ENCODE assay signal across 28 cellular contexts in the genomic region with DNA sequence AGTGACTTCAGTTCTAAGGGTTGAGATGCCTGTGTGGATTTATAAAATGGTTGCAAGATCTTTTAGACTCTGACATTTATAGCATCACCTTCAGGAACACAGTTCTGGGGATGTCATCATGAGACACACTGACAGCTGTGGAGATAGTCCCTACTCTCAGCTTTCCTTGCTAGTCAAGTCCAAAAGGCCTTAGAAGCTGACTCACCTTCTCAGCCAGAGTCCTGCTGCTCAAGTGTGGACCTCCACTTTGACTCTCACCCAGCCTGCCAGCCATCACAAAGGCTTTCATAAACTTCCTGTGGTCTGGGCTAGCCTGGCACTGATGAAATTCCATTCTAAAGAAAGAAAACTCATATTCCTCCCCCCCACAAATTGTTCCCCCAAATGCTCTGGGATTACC. TPM values are rescaled to one million over a fixed set of nuclear protein-coding genes. Genes with fewer than 3 reads are reported as not detected.
DNase-seq lines count a peak whose midpoint lies in the region; ATAC-seq and TF ChIP-seq lines count a peak whose summit lies in the region.
"Had no signal": no experiment of that assay in that cellular context is flagged by ENCODE, and none has a peak within 500 bp of the region (broad histone marks: within the 10 kb centered on the region; RNA-seq: fewer than 3 reads in every experiment).

No MANE protein-coding gene starts in this region.

- intact Hi-C loops in Right ventricle myocardium superior (cut with DNase I) = no loop called here
- intact Hi-C loops in cardiac septum (cut with DNase I) = no loop called here
- intact Hi-C loops in right cardiac atrium (cut with DNase I) = no loop called here

- H3K27ac ChIP-seq in right cardiac atrium (ENCODE audit: low read length) = peak overlapping the region; percentile 86
- H3K27ac ChIP-seq in smooth muscle cell (ENCODE audit: low read depth) = no peak overlapping the region
- H3K27ac ChIP-seq: 22Rv1, parathyroid adenoma, RWPE1, tibial artery, WERI-Rb-1 had no signal

- no peak overlapping the region for H3K4me3 ChIP-seq in cardiac fibroblast (replicated peaks in 1 of 2; ENCODE audit: low read depth in 2 of 2, low read length in 2 of 2)
- no peak overlapping the region for H3K4me3 ChIP-seq in right cardiac atrium (ENCODE audit: low read length)
- no peak overlapping the region for H3K4me3 ChIP-seq in smooth muscle cell
- H3K4me3 ChIP-seq: tibial artery had no signal

- no peaks in the 10 kb centered on the region for H3K36me3 ChIP-seq in smooth muscle cell (ENCODE audit: low read depth)
- H3K36me3 ChIP-seq: WERI-Rb-1 had no signal

- DNase-seq in Right ventricle myocardium superior (no peak), cardiac septum (ENCODE audit: low spot score) (no peak), cardiac fibroblast (ENCODE audit: low read depth in 2 of 2) (peak; percentile 34 to 36), right cardiac atrium (no peak), NCI-H2196 (lab: John Stamatoyannopoulos, UW; ENCODE audit: unreplicated experiment) (no peak), smooth muscle cell (lab: John Stamatoyannopoulos, UW; ENCODE audit: unreplicated experiment) (no peak), NCI-H526 treated with DMSO at 0.1 percent for 48 hours (lab: John Stamatoyannopoulos, UW) (no peak)
- DNase-seq: activated CD4-positive, alpha-beta T cell treated with anti-CD3 and anti-CD28 coated beads, Interleukin-2, amount 10 ng/mL, durations not matched to agents 24 days and 14 days; activated naive CD4-positive, alpha-beta T cell treated with anti-CD3 and anti-CD28 coated beads for 36 hours; activated T-cell treated with anti-CD3 and anti-CD28 coated beads, Interleukin-2, amount 50 U/mL, for 4 hours; CD8-positive, alpha-beta T cell; DMS 273 treated with DMSO at 0.1 percent for 48 hours; foreskin fibroblast; GDM1; hippocampal formation; Kasumi-1; NCI-H1092; NCI-H187; NCI-H2227 treated with DMSO at 0.1 percent for 48 hours; NCI-H82; stimulated activated naive CD8-positive, alpha-beta T cell treated with anti-CD3 and anti-CD28 coated beads, Interleukin-15, amount 100 ng/mL, for 72 hours; tibial artery; WERI-Rb-1 had no signal

- peak; percentile 15 for ATAC-seq in Right ventricle myocardium superior (ENCODE audit: poor library complexity)
- ATAC-seq in right cardiac atrium = peak; percentile 20 to 40
- no peak for ATAC-seq in GM21576 (IDR thresholded peaks at IDR 0.05; ENCODE audit: unreplicated experiment)
- ATAC-seq: activated T-cell treated with anti-CD3 and anti-CD28 coated beads, Interleukin-2, amount 50 U/mL, for 4 hours; CD8-positive, alpha-beta T cell; sciatic nerve; stimulated activated naive CD8-positive, alpha-beta T cell treated with anti-CD3 and anti-CD28 coated beads, Interleukin-15, amount 100 ng/mL, for 72 hours had no signal

- H3K4me1 ChIP-seq in right cardiac atrium (ENCODE audit: control insufficient read depth, insufficient read depth, low read length) (peaks cover 9% of the 10 kb centered on the region), smooth muscle cell (ENCODE audit: low read depth) (no peaks in the 10 kb centered on the region)
- H3K4me1 ChIP-seq: parathyroid adenoma, tibial artery had no signal

- no peaks in the 10 kb centered on the region for H3K27me3 ChIP-seq in right cardiac atrium (ENCODE audit: control insufficient read depth, insufficient read depth)
- no peaks in the 10 kb centered on the region for H3K27me3 ChIP-seq in smooth muscle cell (ENCODE audit: low read depth)
- H3K27me3 ChIP-seq: tibial artery had no signal

- H3K9ac ChIP-seq in smooth muscle cell (ENCODE audit: low read depth) = no peak overlapping the region
- H3K9ac ChIP-seq: parathyroid adenoma had no signal

- no peak overlapping the region for H3K4me2 ChIP-seq in smooth muscle cell

- H3F3A ChIP-seq in smooth muscle cell (ENCODE audit: low read depth) = no peaks in the 10 kb centered on the region

- no peak overlapping the region for H2AFZ ChIP-seq in smooth muscle cell (ENCODE audit: low read depth)
- H2AFZ ChIP-seq: parathyroid adenoma had no signal

- no peaks in the 10 kb centered on the region for H3K79me2 ChIP-seq in smooth muscle cell (ENCODE audit: low read depth)
- H3K79me2 ChIP-seq: parathyroid adenoma had no signal

- H4K20me1 ChIP-seq in smooth muscle cell (ENCODE audit: low read depth) = no peaks in the 10 kb centered on the region

- TF ChIP-seq CTCF in cardiac fibroblast (IDR thresholded peaks at IDR 0.05; ENCODE audit: low read depth, low read length) (no peak), smooth muscle cell (IDR thresholded peaks at IDR 0.05; ENCODE audit: borderline replicate concordance, insufficient read depth, poor library complexity, severe bottlenecking) (no peak)

- H3K9me3 ChIP-seq in right cardiac atrium (ENCODE audit: control insufficient read depth, low read length) (no peaks in the 10 kb centered on the region), smooth muscle cell (replicated peaks; ENCODE audit: low read depth) (no peaks in the 10 kb centered on the region)
- H3K9me3 ChIP-seq: tibial artery had no signal

RNA-seq across cellular contexts. Expression of a gene that starts 44.8 kb away (rescaled TPM):
- total RNA-seq in Right ventricle myocardium superior (15.0 TPM), cardiac septum (18.3 TPM), right cardiac atrium (10 to 100 TPM; 18.4 to 36.0 (median 24.3) TPM), smooth muscle cell (79.2 and 129 TPM in 2 replicates)
- polyA plus RNA-seq in right cardiac atrium (6.7 TPM), smooth muscle cell (59.6 and 64.6 TPM in 2 replicates)

RNA-seq across cellular contexts. Expression of a gene that starts 50.1 kb away (rescaled TPM):
- 4.6 TPM for total RNA-seq in Right ventricle myocardium superior
- 4.9 TPM for total RNA-seq in cardiac septum
- 10 to 100 TPM in 1 of 4 donors, 1 to 10 TPM in 3; 5.9 to 14.1 (median 7.6) TPM for total RNA-seq in right cardiac atrium
- 4.5 TPM for polyA plus RNA-seq in right cardiac atrium
- total RNA-seq in smooth muscle cell = 14.6 and 21.1 TPM in 2 replicates
- 12.1 and 15.4 TPM in 2 replicates for polyA plus RNA-seq in smooth muscle cell

Comparison
In these comparisons a context has a peak if more than half of its experiments do, and no peak if none do; other contexts are left out.
1. DNase-seq: peak in cardiac fibroblast (2 of 2); none in Right ventricle myocardium superior (single experiment), cardiac septum (single experiment), right cardiac atrium (0 of 3), NCI-H2196 (single experiment), smooth muscle cell (single experiment) and NCI-H526 treated with DMSO at 0.1 percent for 48 hours (single experiment).